Comparison of ENCODE assay signal across 1 cellular context in the genomic region with DNA sequence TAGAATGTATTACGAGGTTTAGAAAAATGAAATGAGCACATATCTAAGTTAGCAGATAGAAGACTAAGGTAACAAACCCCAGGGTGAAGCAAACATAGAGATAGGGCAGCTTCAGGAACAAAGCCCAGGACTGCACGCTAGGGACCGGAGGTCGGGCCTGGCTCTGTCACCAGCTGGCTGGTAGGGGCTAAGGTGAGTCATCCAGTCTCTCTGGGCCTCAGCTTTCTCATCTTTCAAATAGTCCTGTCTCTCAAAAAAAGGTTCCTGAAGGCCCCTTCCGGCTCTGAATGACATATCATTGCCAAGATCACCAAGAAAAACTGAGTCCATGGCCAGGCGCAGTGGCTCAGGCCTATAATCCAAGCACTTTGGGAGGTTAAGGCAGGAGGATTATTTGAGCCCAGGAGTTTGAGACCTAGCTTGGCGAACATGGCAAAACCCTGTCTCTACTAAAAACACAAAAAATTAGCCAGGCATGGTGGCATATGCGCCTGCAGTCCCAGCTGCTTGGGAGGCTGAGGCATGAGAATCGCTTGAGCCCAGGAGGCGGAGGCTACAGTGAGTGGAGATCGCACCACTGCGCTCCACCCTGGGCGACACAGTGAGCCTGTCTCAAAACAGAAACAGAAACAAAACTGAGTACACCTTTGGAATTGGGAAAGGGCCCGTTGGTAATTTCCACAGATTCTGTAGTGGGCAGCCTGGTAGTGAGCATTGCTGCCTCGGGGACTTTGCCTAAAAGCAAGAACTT.
TF ChIP-seq lines count a peak whose summit lies in the region.

No MANE protein-coding gene starts in this region.

TF ChIP-seq in HepG2, 621 proteins besides CTCF, POLR2A, EP300 and RAD21 (continued from another document and continues in another):
- TF ChIP-seq, protein P1, sequence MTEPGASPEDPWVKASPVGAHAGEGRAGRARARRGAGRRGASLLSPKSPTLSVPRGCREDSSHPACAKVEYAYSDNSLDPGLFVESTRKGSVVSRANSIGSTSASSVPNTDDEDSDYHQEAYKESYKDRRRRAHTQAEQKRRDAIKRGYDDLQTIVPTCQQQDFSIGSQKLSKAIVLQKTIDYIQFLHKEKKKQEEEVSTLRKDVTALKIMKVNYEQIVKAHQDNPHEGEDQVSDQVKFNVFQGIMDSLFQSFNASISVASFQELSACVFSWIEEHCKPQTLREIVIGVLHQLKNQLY (CRISPR knock-in tag; IDR thresholded peaks at IDR 0.05), result no peak
- TF ChIP-seq, protein P2, sequence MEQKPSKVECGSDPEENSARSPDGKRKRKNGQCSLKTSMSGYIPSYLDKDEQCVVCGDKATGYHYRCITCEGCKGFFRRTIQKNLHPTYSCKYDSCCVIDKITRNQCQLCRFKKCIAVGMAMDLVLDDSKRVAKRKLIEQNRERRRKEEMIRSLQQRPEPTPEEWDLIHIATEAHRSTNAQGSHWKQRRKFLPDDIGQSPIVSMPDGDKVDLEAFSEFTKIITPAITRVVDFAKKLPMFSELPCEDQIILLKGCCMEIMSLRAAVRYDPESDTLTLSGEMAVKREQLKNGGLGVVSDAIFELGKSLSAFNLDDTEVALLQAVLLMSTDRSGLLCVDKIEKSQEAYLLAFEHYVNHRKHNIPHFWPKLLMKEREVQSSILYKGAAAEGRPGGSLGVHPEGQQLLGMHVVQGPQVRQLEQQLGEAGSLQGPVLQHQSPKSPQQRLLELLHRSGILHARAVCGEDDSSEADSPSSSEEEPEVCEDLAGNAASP (CRISPR knock-in tag; IDR thresholded peaks at IDR 0.05; ENCODE audit: borderline replicate concordance), result no peak
- TF ChIP-seq CBX1 (IDR thresholded peaks at IDR 0.05; ENCODE audit: low read depth), result no peak
- no peak for TF ChIP-seq CHD4 (IDR thresholded peaks at IDR 0.05; ENCODE audit: borderline replicate concordance, low read length)
- no peak for TF ChIP-seq EEA1 (CRISPR knock-in tag; IDR thresholded peaks at IDR 0.05; ENCODE audit: borderline replicate concordance)
- no peak for TF ChIP-seq STAG1 (CRISPR knock-in tag; IDR thresholded peaks at IDR 0.05)
- TF ChIP-seq ZNF570 (CRISPR knock-in tag; IDR thresholded peaks at IDR 0.05; ENCODE audit: borderline replicate concordance), result no peak
- no peak for TF ChIP-seq ZSCAN21 (CRISPR knock-in tag; IDR thresholded peaks at IDR 0.05; ENCODE audit: borderline replicate concordance)
- TF ChIP-seq, protein P3, sequence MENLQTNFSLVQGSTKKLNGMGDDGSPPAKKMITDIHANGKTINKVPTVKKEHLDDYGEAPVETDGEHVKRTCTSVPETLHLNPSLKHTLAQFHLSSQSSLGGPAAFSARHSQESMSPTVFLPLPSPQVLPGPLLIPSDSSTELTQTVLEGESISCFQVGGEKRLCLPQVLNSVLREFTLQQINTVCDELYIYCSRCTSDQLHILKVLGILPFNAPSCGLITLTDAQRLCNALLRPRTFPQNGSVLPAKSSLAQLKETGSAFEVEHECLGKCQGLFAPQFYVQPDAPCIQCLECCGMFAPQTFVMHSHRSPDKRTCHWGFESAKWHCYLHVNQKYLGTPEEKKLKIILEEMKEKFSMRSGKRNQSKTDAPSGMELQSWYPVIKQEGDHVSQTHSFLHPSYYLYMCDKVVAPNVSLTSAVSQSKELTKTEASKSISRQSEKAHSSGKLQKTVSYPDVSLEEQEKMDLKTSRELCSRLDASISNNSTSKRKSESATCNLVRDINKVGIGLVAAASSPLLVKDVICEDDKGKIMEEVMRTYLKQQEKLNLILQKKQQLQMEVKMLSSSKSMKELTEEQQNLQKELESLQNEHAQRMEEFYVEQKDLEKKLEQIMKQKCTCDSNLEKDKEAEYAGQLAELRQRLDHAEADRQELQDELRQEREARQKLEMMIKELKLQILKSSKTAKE (CRISPR knock-in tag; IDR thresholded peaks at IDR 0.05; ENCODE audit: borderline replicate concordance), result no peak
- TF ChIP-seq PTBP1 (IDR thresholded peaks at IDR 0.05; ENCODE audit: low read depth, low read length, poor library complexity, severe bottlenecking), result no peak
- no peak for TF ChIP-seq RBFOX2 (IDR thresholded peaks at IDR 0.05; ENCODE audit: low read depth, low read length)
- no peak for TF ChIP-seq ZNF232 (CRISPR knock-in tag; IDR thresholded peaks at IDR 0.05; ENCODE audit: borderline replicate concordance)
- no peak for TF ChIP-seq ZSCAN12 (CRISPR knock-in tag; IDR thresholded peaks at IDR 0.05)
- TF ChIP-seq MATR3 (CRISPR knock-in tag; IDR thresholded peaks at IDR 0.05), result no peak
- TF ChIP-seq, protein P4, sequence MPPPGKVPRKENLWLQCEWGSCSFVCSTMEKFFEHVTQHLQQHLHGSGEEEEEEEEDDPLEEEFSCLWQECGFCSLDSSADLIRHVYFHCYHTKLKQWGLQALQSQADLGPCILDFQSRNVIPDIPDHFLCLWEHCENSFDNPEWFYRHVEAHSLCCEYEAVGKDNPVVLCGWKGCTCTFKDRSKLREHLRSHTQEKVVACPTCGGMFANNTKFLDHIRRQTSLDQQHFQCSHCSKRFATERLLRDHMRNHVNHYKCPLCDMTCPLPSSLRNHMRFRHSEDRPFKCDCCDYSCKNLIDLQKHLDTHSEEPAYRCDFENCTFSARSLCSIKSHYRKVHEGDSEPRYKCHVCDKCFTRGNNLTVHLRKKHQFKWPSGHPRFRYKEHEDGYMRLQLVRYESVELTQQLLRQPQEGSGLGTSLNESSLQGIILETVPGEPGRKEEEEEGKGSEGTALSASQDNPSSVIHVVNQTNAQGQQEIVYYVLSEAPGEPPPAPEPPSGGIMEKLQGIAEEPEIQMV (CRISPR knock-in tag; IDR thresholded peaks at IDR 0.05; ENCODE audit: low read depth), result no peak
- no peak for TF ChIP-seq KAT8 (CRISPR knock-in tag; IDR thresholded peaks at IDR 0.05)
- no peak for TF ChIP-seq ATF7-NPFF (CRISPR knock-in tag; IDR thresholded peaks at IDR 0.05; ENCODE audit: low read depth)
- no peak for TF ChIP-seq PHF5A (CRISPR knock-in tag; IDR thresholded peaks at IDR 0.05; ENCODE audit: low read depth, unreplicated experiment)
- 0 out of 2 replicates have a peak, but pooled peaks have one; percentile 18 for TF ChIP-seq JUNB (CRISPR knock-in tag; IDR thresholded peaks at IDR 0.05; ENCODE audit: borderline replicate concordance)
- TF ChIP-seq TRIM24 (CRISPR knock-in tag; IDR thresholded peaks at IDR 0.05), result no peak
- TF ChIP-seq, protein P5, sequence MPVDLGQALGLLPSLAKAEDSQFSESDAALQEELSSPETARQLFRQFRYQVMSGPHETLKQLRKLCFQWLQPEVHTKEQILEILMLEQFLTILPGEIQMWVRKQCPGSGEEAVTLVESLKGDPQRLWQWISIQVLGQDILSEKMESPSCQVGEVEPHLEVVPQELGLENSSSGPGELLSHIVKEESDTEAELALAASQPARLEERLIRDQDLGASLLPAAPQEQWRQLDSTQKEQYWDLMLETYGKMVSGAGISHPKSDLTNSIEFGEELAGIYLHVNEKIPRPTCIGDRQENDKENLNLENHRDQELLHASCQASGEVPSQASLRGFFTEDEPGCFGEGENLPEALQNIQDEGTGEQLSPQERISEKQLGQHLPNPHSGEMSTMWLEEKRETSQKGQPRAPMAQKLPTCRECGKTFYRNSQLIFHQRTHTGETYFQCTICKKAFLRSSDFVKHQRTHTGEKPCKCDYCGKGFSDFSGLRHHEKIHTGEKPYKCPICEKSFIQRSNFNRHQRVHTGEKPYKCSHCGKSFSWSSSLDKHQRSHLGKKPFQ (CRISPR knock-in tag; IDR thresholded peaks at IDR 0.05; ENCODE audit: insufficient replicate concordance), result no peak
- no peak for TF ChIP-seq ZNF83 (CRISPR knock-in tag; IDR thresholded peaks at IDR 0.05; ENCODE audit: borderline replicate concordance)
- TF ChIP-seq, protein P6, sequence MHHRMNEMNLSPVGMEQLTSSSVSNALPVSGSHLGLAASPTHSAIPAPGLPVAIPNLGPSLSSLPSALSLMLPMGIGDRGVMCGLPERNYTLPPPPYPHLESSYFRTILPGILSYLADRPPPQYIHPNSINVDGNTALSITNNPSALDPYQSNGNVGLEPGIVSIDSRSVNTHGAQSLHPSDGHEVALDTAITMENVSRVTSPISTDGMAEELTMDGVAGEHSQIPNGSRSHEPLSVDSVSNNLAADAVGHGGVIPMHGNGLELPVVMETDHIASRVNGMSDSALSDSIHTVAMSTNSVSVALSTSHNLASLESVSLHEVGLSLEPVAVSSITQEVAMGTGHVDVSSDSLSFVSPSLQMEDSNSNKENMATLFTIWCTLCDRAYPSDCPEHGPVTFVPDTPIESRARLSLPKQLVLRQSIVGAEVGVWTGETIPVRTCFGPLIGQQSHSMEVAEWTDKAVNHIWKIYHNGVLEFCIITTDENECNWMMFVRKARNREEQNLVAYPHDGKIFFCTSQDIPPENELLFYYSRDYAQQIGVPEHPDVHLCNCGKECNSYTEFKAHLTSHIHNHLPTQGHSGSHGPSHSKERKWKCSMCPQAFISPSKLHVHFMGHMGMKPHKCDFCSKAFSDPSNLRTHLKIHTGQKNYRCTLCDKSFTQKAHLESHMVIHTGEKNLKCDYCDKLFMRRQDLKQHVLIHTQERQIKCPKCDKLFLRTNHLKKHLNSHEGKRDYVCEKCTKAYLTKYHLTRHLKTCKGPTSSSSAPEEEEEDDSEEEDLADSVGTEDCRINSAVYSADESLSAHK (CRISPR knock-in tag; IDR thresholded peaks at IDR 0.05; ENCODE audit: borderline replicate concordance), result no peak
- TF ChIP-seq AGO1 (IDR thresholded peaks at IDR 0.05; ENCODE audit: low read depth, low read length, poor library complexity, severe bottlenecking), result no peak
- TF ChIP-seq, protein P7, sequence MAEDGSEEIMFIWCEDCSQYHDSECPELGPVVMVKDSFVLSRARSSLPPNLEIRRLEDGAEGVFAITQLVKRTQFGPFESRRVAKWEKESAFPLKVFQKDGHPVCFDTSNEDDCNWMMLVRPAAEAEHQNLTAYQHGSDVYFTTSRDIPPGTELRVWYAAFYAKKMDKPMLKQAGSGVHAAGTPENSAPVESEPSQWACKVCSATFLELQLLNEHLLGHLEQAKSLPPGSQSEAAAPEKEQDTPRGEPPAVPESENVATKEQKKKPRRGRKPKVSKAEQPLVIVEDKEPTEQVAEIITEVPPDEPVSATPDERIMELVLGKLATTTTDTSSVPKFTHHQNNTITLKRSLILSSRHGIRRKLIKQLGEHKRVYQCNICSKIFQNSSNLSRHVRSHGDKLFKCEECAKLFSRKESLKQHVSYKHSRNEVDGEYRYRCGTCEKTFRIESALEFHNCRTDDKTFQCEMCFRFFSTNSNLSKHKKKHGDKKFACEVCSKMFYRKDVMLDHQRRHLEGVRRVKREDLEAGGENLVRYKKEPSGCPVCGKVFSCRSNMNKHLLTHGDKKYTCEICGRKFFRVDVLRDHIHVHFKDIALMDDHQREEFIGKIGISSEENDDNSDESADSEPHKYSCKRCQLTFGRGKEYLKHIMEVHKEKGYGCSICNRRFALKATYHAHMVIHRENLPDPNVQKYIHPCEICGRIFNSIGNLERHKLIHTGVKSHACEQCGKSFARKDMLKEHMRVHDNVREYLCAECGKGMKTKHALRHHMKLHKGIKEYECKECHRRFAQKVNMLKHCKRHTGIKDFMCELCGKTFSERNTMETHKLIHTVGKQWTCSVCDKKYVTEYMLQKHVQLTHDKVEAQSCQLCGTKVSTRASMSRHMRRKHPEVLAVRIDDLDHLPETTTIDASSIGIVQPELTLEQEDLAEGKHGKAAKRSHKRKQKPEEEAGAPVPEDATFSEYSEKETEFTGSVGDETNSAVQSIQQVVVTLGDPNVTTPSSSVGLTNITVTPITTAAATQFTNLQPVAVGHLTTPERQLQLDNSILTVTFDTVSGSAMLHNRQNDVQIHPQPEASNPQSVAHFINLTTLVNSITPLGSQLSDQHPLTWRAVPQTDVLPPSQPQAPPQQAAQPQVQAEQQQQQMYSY (CRISPR knock-in tag; IDR thresholded peaks at IDR 0.05), result no peak
- TF ChIP-seq ZNF788 (CRISPR knock-in tag; IDR thresholded peaks at IDR 0.05; ENCODE audit: borderline replicate concordance), result no peak
- TF ChIP-seq ZNF496 (CRISPR knock-in tag; IDR thresholded peaks at IDR 0.05; ENCODE audit: insufficient replicate concordance), result no peak
- TF ChIP-seq ZNF101 (CRISPR knock-in tag; IDR thresholded peaks at IDR 0.05; ENCODE audit: borderline replicate concordance, low read depth), result no peak
- TF ChIP-seq, protein P8, sequence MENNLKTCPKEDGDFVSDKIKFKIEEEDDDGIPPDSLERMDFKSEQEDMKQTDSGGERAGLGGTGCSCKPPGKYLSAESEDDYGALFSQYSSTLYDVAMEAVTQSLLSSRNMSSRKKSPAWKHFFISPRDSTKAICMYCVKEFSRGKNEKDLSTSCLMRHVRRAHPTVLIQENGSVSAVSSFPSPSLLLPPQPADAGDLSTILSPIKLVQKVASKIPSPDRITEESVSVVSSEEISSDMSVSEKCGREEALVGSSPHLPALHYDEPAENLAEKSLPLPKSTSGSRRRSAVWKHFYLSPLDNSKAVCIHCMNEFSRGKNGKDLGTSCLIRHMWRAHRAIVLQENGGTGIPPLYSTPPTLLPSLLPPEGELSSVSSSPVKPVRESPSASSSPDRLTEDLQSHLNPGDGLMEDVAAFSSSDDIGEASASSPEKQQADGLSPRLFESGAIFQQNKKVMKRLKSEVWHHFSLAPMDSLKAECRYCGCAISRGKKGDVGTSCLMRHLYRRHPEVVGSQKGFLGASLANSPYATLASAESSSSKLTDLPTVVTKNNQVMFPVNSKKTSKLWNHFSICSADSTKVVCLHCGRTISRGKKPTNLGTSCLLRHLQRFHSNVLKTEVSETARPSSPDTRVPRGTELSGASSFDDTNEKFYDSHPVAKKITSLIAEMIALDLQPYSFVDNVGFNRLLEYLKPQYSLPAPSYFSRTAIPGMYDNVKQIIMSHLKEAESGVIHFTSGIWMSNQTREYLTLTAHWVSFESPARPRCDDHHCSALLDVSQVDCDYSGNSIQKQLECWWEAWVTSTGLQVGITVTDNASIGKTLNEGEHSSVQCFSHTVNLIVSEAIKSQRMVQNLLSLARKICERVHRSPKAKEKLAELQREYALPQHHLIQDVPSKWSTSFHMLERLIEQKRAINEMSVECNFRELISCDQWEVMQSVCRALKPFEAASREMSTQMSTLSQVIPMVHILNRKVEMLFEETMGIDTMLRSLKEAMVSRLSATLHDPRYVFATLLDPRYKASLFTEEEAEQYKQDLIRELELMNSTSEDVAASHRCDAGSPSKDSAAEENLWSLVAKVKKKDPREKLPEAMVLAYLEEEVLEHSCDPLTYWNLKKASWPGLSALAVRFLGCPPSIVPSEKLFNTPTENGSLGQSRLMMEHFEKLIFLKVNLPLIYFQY (CRISPR knock-in tag; IDR thresholded peaks at IDR 0.05; ENCODE audit: borderline replicate concordance), result no peak
- TF ChIP-seq ZNF629 (CRISPR knock-in tag; conservative IDR thresholded peaks at IDR 0.05), result 0 out of 2 replicates have a peak, but pooled peaks have one; percentile 19
- no peak for TF ChIP-seq MTA1 (CRISPR knock-in tag; IDR thresholded peaks at IDR 0.05; ENCODE audit: borderline replicate concordance)
- TF ChIP-seq, protein P9, sequence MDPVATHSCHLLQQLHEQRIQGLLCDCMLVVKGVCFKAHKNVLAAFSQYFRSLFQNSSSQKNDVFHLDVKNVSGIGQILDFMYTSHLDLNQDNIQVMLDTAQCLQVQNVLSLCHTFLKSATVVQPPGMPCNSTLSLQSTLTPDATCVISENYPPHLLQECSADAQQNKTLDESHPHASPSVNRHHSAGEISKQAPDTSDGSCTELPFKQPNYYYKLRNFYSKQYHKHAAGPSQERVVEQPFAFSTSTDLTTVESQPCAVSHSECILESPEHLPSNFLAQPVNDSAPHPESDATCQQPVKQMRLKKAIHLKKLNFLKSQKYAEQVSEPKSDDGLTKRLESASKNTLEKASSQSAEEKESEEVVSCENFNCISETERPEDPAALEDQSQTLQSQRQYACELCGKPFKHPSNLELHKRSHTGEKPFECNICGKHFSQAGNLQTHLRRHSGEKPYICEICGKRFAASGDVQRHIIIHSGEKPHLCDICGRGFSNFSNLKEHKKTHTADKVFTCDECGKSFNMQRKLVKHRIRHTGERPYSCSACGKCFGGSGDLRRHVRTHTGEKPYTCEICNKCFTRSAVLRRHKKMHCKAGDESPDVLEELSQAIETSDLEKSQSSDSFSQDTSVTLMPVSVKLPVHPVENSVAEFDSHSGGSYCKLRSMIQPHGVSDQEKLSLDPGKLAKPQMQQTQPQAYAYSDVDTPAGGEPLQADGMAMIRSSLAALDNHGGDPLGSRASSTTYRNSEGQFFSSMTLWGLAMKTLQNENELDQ (CRISPR knock-in tag; IDR thresholded peaks at IDR 0.05; ENCODE audit: borderline replicate concordance), result no peak
- no peak for TF ChIP-seq ZSCAN31 (CRISPR knock-in tag; IDR thresholded peaks at IDR 0.05; ENCODE audit: low read depth)
